9 cellular contexts compared by ENCODE assay signal in genomic region chr6:89413006-89413400, GRCh38. TPM values are rescaled to one million over a fixed set of nuclear protein-coding genes. Genes with fewer than 3 reads are reported as not detected.
DNase-seq lines count a peak whose midpoint lies in the region; ATAC-seq, FAIRE-seq and TF ChIP-seq lines count a peak whose summit lies in the region.
"Had no signal": no experiment of that assay in that cellular context is flagged by ENCODE, and none has a peak within 500 bp of the region (broad histone marks: within the 10 kb centered on the region; RNA-seq: fewer than 3 reads in every experiment).

No MANE protein-coding gene starts in this region.

- POLR2A ChIA-PET in HCT116 (lab: Charles Lee) = no interaction called here

- BruUV-seq in HCT116 (replicated peaks; lab: Mats Ljungman, UMichigan) (no TSS peak), mammary epithelial cell (replicated peaks; lab: Mats Ljungman, UMichigan) (no TSS peak)

- peak overlapping the region; percentile 92 to 99 (median 95) for H3K4me3 Mint-ChIP-seq in naive B cell

- H3K27ac ChIP-seq in HCT116 (ENCODE audit: low read depth, low read length) = no peak overlapping the region
- H3K27ac ChIP-seq in mammary epithelial cell (ENCODE audit: insufficient read depth, low read depth, low read length) = no peak overlapping the region

- H3K9ac ChIP-seq in HCT116 (ENCODE audit: low read length) (peak overlapping the region; percentile 56), mammary epithelial cell (ENCODE audit: insufficient read depth, low read length) (no peak overlapping the region)

- TF ChIP-seq POLR2A in HCT116 (IDR thresholded peaks at IDR 0.05; ENCODE audit: borderline replicate concordance, extremely low read depth, insufficient read depth, insufficient read length) (no peak), GM18505 (IDR thresholded peaks at IDR 0.05; ENCODE audit: borderline replicate concordance, extremely low read depth, insufficient read depth, insufficient read length) (no peak)

- no peaks in the 10 kb centered on the region for H3K9me3 Mint-ChIP-seq in naive B cell

- intact Hi-C loops in HCT116 (cut with micrococcal nuclease) (no loop called here), mammary epithelial cell (cut with micrococcal nuclease) (no loop called here)

- H3K27me3 Mint-ChIP-seq in naive B cell = peaks cover 22 to 29% (median 27%) of the 10 kb centered on the region in 3 donors

- RAD21 ChIA-PET in HCT116 (lab: Charles Lee; ENCODE audit: low non-redundant PET in 1 of 2, low total read pairs in 2 of 2, uncharacterized antibody in 2 of 2, unreplicated experiment in 2 of 2) = no interaction called here

- 9% methylated on average over 9 of the region's 9 CpGs for WGBS in mammary epithelial cell (ENCODE audit: low coverage, missing lambda C conversion rate)

- no peak for TF ChIP-seq RAD21 in HCT116 (IDR thresholded peaks at IDR 0.05; ENCODE audit: low read depth)

- TF ChIP-seq CTCF in HCT116 (IDR thresholded peaks at IDR 0.05 in 2 of 3, conservative IDR thresholded peaks at IDR 0.05 in 1 of 3; ENCODE audit: borderline replicate concordance in 1 of 3, insufficient read depth in 1 of 3, low read depth in 2 of 3, low read length in 2 of 3) (no peak), mammary epithelial cell (conservative IDR thresholded peaks at IDR 0.05 in 1 of 2, IDR thresholded peaks at IDR 0.05 in 1 of 2; ENCODE audit: extremely low read depth in 1 of 2, insufficient read depth in 1 of 2, low read depth in 1 of 2, low read length in 2 of 2) (no peak), D721Med (IDR thresholded peaks at IDR 0.05; ENCODE audit: insufficient read depth, missing control alignments) (no peak)

- peaks cover 17 to 22% (median 19%) of the 10 kb centered on the region in 3 donors for H3K4me1 Mint-ChIP-seq in naive B cell

- H3K9me2 ChIP-seq in HCT116 (ENCODE audit: insufficient read depth) = no peaks in the 10 kb centered on the region

- H3K4me2 ChIP-seq in HCT116 (ENCODE audit: low read length) (peak overlapping the region; percentile 92), mammary epithelial cell (ENCODE audit: insufficient read depth, low read depth, low read length) (peak overlapping the region; percentile 98)

- H4K20me1 ChIP-seq in HCT116 (ENCODE audit: insufficient read depth) (no peaks in the 10 kb centered on the region), mammary epithelial cell (ENCODE audit: insufficient read depth, low read length) (no peaks in the 10 kb centered on the region)

- H3K79me2 ChIP-seq in HCT116 (ENCODE audit: insufficient read depth, low read length) (no peaks in the 10 kb centered on the region), mammary epithelial cell (ENCODE audit: insufficient read depth, low read length) (no peaks in the 10 kb centered on the region)

- no peak for FAIRE-seq in D721Med (lab: Jason Lieb, UNC)

- dilution Hi-C loops in mammary epithelial cell (cut with HindIII; ENCODE audit: low sequenced_read_pairs) = no loop called here

- CTCF ChIA-PET in HCT116 (lab: Charles Lee) (no interaction called here), mammary epithelial cell (lab: Charles Lee; ENCODE audit: low non-redundant PET) (no interaction called here)

- H3K27me3 ChIP-seq in HCT116 (ENCODE audit: insufficient read depth, low read length) (no peaks in the 10 kb centered on the region), mammary epithelial cell (ENCODE audit: insufficient read depth, low read length) (peaks cover 32% of the 10 kb centered on the region)

- H3K4me1 ChIP-seq in HCT116 (ENCODE audit: control insufficient read depth in 1 of 2, insufficient read depth in 2 of 2, low read length in 2 of 2) (peaks cover 10 to 20% of the 10 kb centered on the region in 2 experiments; a peak in 3 of 4 replicates), mammary epithelial cell (ENCODE audit: insufficient read depth, low read length) (peaks cover 17% of the 10 kb centered on the region)

- H3K4me3 ChIP-seq in HCT116 (replicated peaks in 1 of 2; ENCODE audit: low read depth in 1 of 2, low read length in 2 of 2) (peak overlapping the region; percentile 51 to 64), mammary epithelial cell (replicated peaks in 1 of 3; ENCODE audit: insufficient read depth in 1 of 3, low read depth in 2 of 3, low read length in 3 of 3) (no peak overlapping the region)

- H3K36me3 Mint-ChIP-seq in naive B cell = no peaks in the 10 kb centered on the region

- ATAC-seq in HCT116 (no peak), naive B cell (ENCODE audit: low read depth in 2 of 2) (no peak), GM18505 (IDR thresholded peaks at IDR 0.05; ENCODE audit: unreplicated experiment) (no peak), GM21360 (IDR thresholded peaks at IDR 0.05; ENCODE audit: unreplicated experiment) (no peak)

- H3K9me3 ChIP-seq in HCT116 (ENCODE audit: control insufficient read depth in 1 of 2, insufficient read depth in 1 of 2, low read depth in 1 of 2, low read length in 2 of 2) = no peaks in the 10 kb centered on the region
- H3K9me3 ChIP-seq in mammary epithelial cell (replicated peaks; ENCODE audit: insufficient read depth, low read length) = no peaks in the 10 kb centered on the region

- in situ Hi-C loops in mammary epithelial cell (cut with MboI; ENCODE audit: low sequenced_read_pairs in 2 of 2) = no loop called here

- peak overlapping the region in 2 of 6 donors; percentile 88 to 90 for H3K27ac Mint-ChIP-seq in naive B cell

- no peaks in the 10 kb centered on the region for H3K36me3 ChIP-seq in HCT116 (ENCODE audit: control insufficient read depth in 1 of 2, insufficient read depth in 2 of 2, low read length in 2 of 2)
- H3K36me3 ChIP-seq in mammary epithelial cell (ENCODE audit: insufficient read depth, low read length) = no peaks in the 10 kb centered on the region

- peak; percentile 22 to 29 for DNase-seq in AML-193 (lab: John Stamatoyannopoulos, UW)
- no peak for DNase-seq in HCT116 (ENCODE audit: low read depth, low spot score)
- no peak for DNase-seq in mammary epithelial cell
- no peak for DNase-seq in naive B cell
- DNase-seq in D721Med (ENCODE audit: insufficient read length, low spot score) = no peak
- DNase-seq in NCI-H2107 treated with DMSO at 0.1 percent for 48 hours (lab: John Stamatoyannopoulos, UW; ENCODE audit: unreplicated experiment) = no peak
- DNase-seq: NCI-H446 treated with DMSO at 0.1 percent for 48 hours had no signal

- H2AFZ ChIP-seq in HCT116 (ENCODE audit: low read depth, low read length, poor library complexity, severe bottlenecking) (peak overlapping the region; percentile 91), mammary epithelial cell (ENCODE audit: low read depth, low read length) (no peak overlapping the region)

TF ChIP-seq in HCT116, 20 proteins besides CTCF, POLR2A, EP300 and RAD21:
- TF ChIP-seq ELF1 (IDR thresholded peaks at IDR 0.05; ENCODE audit: borderline replicate concordance, low read depth) (no peak), JUND (IDR thresholded peaks at IDR 0.05) (no peak)

RNA-seq across cellular contexts. Expression of gene RRAGD, which starts 0.9 kb away (rescaled TPM):
- total RNA-seq in HCT116 (2021; ENCODE audit: unreplicated experiment) (15.9 TPM), mammary epithelial cell (1 to 10 TPM; 1.1 to 8.0 TPM)
- polyA plus RNA-seq in HCT116 (2012) = 7.7 and 7.8 TPM in 2 replicates
- polyA plus RNA-seq in mammary epithelial cell (0.20 TPM), naive B cell (ENCODE audit: low read depth in 6 of 6) (under 1 TPM; 0.21 to 0.68 (median 0.55) TPM)
- polyA minus RNA-seq in mammary epithelial cell = 3.7 TPM

RNA-seq across cellular contexts. Expression of gene ANKRD6, which starts 19.9 kb away (rescaled TPM):
- total RNA-seq in HCT116 (2021; ENCODE audit: unreplicated experiment) (9.9 TPM), mammary epithelial cell (10 to 100 TPM; 23.4 to 25.8 TPM)
- polyA plus RNA-seq in HCT116 (2012) = 6.6 and 7.1 TPM in 2 replicates
- polyA plus RNA-seq in mammary epithelial cell (11.5 TPM), naive B cell (ENCODE audit: low read depth in 6 of 6) (1 to 10 TPM in 3 of 6 donors, under 1 TPM in 2, not detected in 1; 0.63 to 1.2 (median 1.1) TPM)
- 13.9 TPM for polyA minus RNA-seq in mammary epithelial cell

Comparison
In these comparisons a context has a peak if more than half of its experiments do, and no peak if none do; other contexts are left out.
1. DNase-seq: peak in AML-193 (2 of 2); none in HCT116 (single experiment), mammary epithelial cell (single experiment), naive B cell (single experiment), D721Med (single experiment) and NCI-H2107 treated with DMSO at 0.1 percent for 48 hours (single experiment).
2. H3K4me3 ChIP-seq: peak in HCT116 (2 of 2); none in mammary epithelial cell (0 of 3).